ENCODE assay signal across 16 cellular contexts in genomic region chr14:98966465-98967162, GRCh38.
"Had no signal": no experiment of that assay in that cellular context is flagged by ENCODE, and none has a peak within 500 bp of the region (broad histone marks: within the 10 kb centered on the region; RNA-seq: fewer than 3 reads in every experiment).

No MANE protein-coding gene starts in this region.

- H3K4me3 ChIP-seq: hepatocyte, psoas muscle, right lobe of liver, stomach, thoracic aorta, transverse colon had no signal

- H3K4me3 Mint-ChIP-seq: dendritic cell treated with granulocyte-macrophage colony-stimulating factor and Interleukin-4, amounts not matched to agents 40 ng/mL and 50 ng/mL, for 4 days; stimulated activated memory B cell treated with anti-CD40 and anti-IgM and Interleukin-4, amounts not matched to agents 10 μg/mL and 1 μg/mL and 100 μg/mL, for 72 hours had no signal

- H3K27me3 Mint-ChIP-seq: stimulated activated memory B cell treated with anti-CD40 and anti-IgM and Interleukin-4, amounts not matched to agents 10 μg/mL and 1 μg/mL and 100 μg/mL, for 72 hours had no signal

- DNase-seq: erythroblast; foreskin melanocyte; kidney glomerular epithelial cell; naive thymus-derived CD4-positive, alpha-beta T cell; psoas muscle; retina; right lobe of liver; stimulated activated CD4-positive, alpha-beta T cell treated with anti-CD3 and anti-CD28 coated beads, Interleukin-4, amount 100 ng/mL, for 1 hour; stimulated activated CD8-positive, alpha-beta memory T cell treated with anti-CD3 and anti-CD28 coated beads, Interleukin-4, amount 100 ng/mL, for 48 hours; stomach; substantia nigra; transverse colon had no signal

- H3K4me1 Mint-ChIP-seq: stimulated activated memory B cell treated with anti-CD40 and anti-IgM and Interleukin-4, amounts not matched to agents 10 μg/mL and 1 μg/mL and 100 μg/mL, for 72 hours had no signal

- H3K36me3 Mint-ChIP-seq: naive thymus-derived CD4-positive, alpha-beta T cell; stimulated activated memory B cell treated with anti-CD40 and anti-IgM and Interleukin-4, amounts not matched to agents 10 μg/mL and 1 μg/mL and 100 μg/mL, for 72 hours had no signal

- H3K27ac Mint-ChIP-seq: dendritic cell treated with granulocyte-macrophage colony-stimulating factor and Interleukin-4, amounts not matched to agents 40 ng/mL and 50 ng/mL, for 4 days; stimulated activated memory B cell treated with anti-CD40 and anti-IgM and Interleukin-4, amounts not matched to agents 10 μg/mL and 1 μg/mL and 100 μg/mL, for 72 hours had no signal

- ATAC-seq: naive thymus-derived CD4-positive, alpha-beta T cell; psoas muscle; right lobe of liver; stimulated activated memory B cell treated with anti-CD40 and anti-IgM and Interleukin-4, amounts not matched to agents 10 μg/mL and 1 μg/mL and 100 μg/mL, for 72 hours had no signal
